Comparison of ENCODE assay signal across 10 cellular contexts in the genomic region with DNA sequence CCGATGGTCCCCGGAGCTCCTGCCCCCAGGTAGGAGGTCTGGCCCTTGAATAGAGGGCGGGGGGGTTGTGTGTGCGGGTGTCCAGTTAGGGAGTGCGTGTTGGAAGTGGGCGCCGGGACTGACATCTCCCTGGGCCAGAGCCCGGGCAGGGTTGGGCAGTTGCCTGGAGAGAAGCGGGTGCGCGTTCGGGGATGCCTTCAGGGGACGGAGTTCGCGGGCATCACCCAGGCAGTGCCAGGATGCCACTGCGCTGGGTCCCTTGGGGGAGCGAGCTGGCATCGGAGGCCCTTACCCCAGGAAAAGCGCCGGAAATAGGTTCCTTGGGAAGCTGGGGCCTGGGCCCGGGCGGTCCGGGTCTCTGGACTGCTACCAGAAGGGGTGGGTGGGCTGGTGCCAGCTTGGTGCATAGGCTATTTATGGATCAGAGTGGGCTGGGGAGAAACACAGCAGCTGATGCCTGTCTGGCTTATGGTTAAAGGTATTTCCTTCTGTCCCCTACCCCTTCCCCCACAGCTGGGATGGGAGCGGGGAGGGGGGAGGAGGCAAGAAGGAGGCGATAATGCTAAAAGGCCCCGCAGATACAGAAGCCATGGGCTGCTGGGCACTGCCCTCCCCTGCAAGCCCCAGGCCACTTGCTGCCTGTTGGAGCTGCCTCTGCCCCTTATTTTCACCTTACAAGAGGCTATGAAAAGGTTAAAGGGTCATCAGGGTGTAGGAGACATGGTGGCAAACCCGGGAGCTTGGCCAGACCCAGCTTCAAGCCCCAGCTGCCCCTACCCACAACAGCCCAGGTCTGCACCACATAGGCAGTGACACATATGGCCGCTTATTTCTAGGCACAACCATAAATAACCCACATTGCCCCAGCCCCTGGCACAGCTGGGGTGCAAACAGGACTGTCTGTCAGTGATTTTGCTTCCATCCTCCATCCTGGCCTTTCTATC. TPM values are rescaled to one million over a fixed set of nuclear protein-coding genes. Genes with fewer than 3 reads are reported as not detected.
A peak's percentile ranks its signal among the peaks of the same experiment; 100 is the strongest.
DNase-seq lines count a peak whose midpoint lies in the region; ATAC-seq, FAIRE-seq and TF ChIP-seq lines count a peak whose summit lies in the region.
"Had no signal": no experiment of that assay in that cellular context is flagged by ENCODE, and none has a peak within 500 bp of the region (broad histone marks: within the 10 kb centered on the region; RNA-seq: fewer than 3 reads in every experiment).

No MANE protein-coding gene starts in this region.

- no peak for ATAC-seq in activated naive CD8-positive, alpha-beta T cell treated with anti-CD3 and anti-CD28 coated beads, Interleukin-2, amount 50 U/mL, for 24 hours
- no peak for ATAC-seq in HG03095 (IDR thresholded peaks at IDR 0.05; ENCODE audit: unreplicated experiment)

- peaks cover 6% of the 10 kb centered on the region for H3K4me1 Mint-ChIP-seq in activated naive CD8-positive, alpha-beta T cell (ENCODE audit: low read depth)
- H3K4me1 Mint-ChIP-seq in activated naive CD8-positive, alpha-beta T cell treated with anti-CD3 and anti-CD28 coated beads, Interleukin-2, amount 50 U/mL, for 24 hours = peaks cover 8% of the 10 kb centered on the region
- H3K4me1 Mint-ChIP-seq in type B pancreatic cell (ENCODE audit: unreplicated experiment) = peaks cover 13% of the 10 kb centered on the region

- peak overlapping the region; percentile 28 for H3K4me3 ChIP-seq in bronchial epithelial cell (ENCODE audit: low read depth, low read length)
- peak overlapping the region; percentile 30 for H3K4me3 ChIP-seq in mesodermal cell (ENCODE audit: extremely low read depth, insufficient read depth, low read length, poor library complexity, severe bottlenecking)

- no peaks in the 10 kb centered on the region for H3K36me3 Mint-ChIP-seq in activated naive CD8-positive, alpha-beta T cell
- H3K36me3 Mint-ChIP-seq in activated naive CD8-positive, alpha-beta T cell treated with anti-CD3 and anti-CD28 coated beads, Interleukin-2, amount 50 U/mL, for 24 hours (ENCODE audit: low read depth) = no peaks in the 10 kb centered on the region
- no peaks in the 10 kb centered on the region for H3K36me3 Mint-ChIP-seq in type B pancreatic cell

- TF ChIP-seq CTCF in bronchial epithelial cell (IDR thresholded peaks at IDR 0.05; ENCODE audit: insufficient read depth, low read length, severe bottlenecking) (no peak), type B pancreatic cell (conservative IDR thresholded peaks at IDR 0.05) (no peak)

- H3K4me3 Mint-ChIP-seq in activated naive CD8-positive, alpha-beta T cell = peak overlapping the region; percentile 52
- H3K4me3 Mint-ChIP-seq in activated naive CD8-positive, alpha-beta T cell treated with anti-CD3 and anti-CD28 coated beads, Interleukin-2, amount 50 U/mL, for 24 hours = no peak overlapping the region
- peak overlapping the region; percentile 83 for H3K4me3 Mint-ChIP-seq in type B pancreatic cell

- H3K27me3 Mint-ChIP-seq in activated naive CD8-positive, alpha-beta T cell = peaks cover 18% of the 10 kb centered on the region
- peaks cover 20% of the 10 kb centered on the region for H3K27me3 Mint-ChIP-seq in activated naive CD8-positive, alpha-beta T cell treated with anti-CD3 and anti-CD28 coated beads, Interleukin-2, amount 50 U/mL, for 24 hours
- H3K27me3 Mint-ChIP-seq in type B pancreatic cell = peaks cover 14% of the 10 kb centered on the region

- 37 to 48% methylated on average over 19 to 21 of the region's 28 CpGs for WGBS in mesodermal cell (ENCODE audit: insufficient coverage in 2 of 2), 2 experiments

- no peak for FAIRE-seq in bronchial epithelial cell (lab: Jason Lieb, UNC)

- H3K27ac ChIP-seq in mesodermal cell (ENCODE audit: low read depth, low read length, severe bottlenecking) = no peak overlapping the region

- DNase-seq in activated naive CD8-positive, alpha-beta T cell treated with anti-CD3 and anti-CD28 coated beads, Interleukin-2, amount 50 U/mL, for 24 hours = no peak
- DNase-seq in bronchial epithelial cell (ENCODE audit: low read depth) (no peak), type B pancreatic cell (ENCODE audit: extremely low spot score, unreplicated experiment) (no peak), cortex of kidney (lab: John Stamatoyannopoulos, UW) (no peak)
- DNase-seq in activated CD4-positive, alpha-beta T cell treated with anti-CD3 and anti-CD28 coated beads, Interleukin-2, amount 50 U/mL, for 1 hour = no peak
- DNase-seq: activated CD4-positive, CD25-positive, alpha-beta regulatory T cell treated with anti-CD3 and anti-CD28 coated beads, Interleukin-2, amount 50 U/mL, for 72 hours had no signal

- H3K9me3 ChIP-seq in mesodermal cell (ENCODE audit: control insufficient read depth, low read length) = no peaks in the 10 kb centered on the region

- H3K27me3 ChIP-seq in bronchial epithelial cell (ENCODE audit: control insufficient read depth, insufficient read depth, low read length) = peaks cover 2% of the 10 kb centered on the region

- H3K4me1 ChIP-seq in mesodermal cell (ENCODE audit: control insufficient read depth, insufficient read depth, low read length, poor library complexity, severe bottlenecking) = peaks cover 7% of the 10 kb centered on the region

- no peak overlapping the region for H3K27ac Mint-ChIP-seq in activated naive CD8-positive, alpha-beta T cell
- no peak overlapping the region for H3K27ac Mint-ChIP-seq in activated naive CD8-positive, alpha-beta T cell treated with anti-CD3 and anti-CD28 coated beads, Interleukin-2, amount 50 U/mL, for 24 hours
- H3K27ac Mint-ChIP-seq in type B pancreatic cell = peak overlapping the region; percentile 17
- H3K27ac Mint-ChIP-seq: dendritic cell treated with granulocyte-macrophage colony-stimulating factor and Interleukin-4, amounts not matched to agents 40 ng/mL and 50 ng/mL, for 4 days had no signal

- H3K9me3 Mint-ChIP-seq in activated naive CD8-positive, alpha-beta T cell (ENCODE audit: low read depth) = no peaks in the 10 kb centered on the region
- no peaks in the 10 kb centered on the region for H3K9me3 Mint-ChIP-seq in activated naive CD8-positive, alpha-beta T cell treated with anti-CD3 and anti-CD28 coated beads, Interleukin-2, amount 50 U/mL, for 24 hours
- H3K9me3 Mint-ChIP-seq in type B pancreatic cell = no peaks in the 10 kb centered on the region
- H3K9me3 Mint-ChIP-seq: dendritic cell treated with granulocyte-macrophage colony-stimulating factor and Interleukin-4, amounts not matched to agents 40 ng/mL and 50 ng/mL, for 4 days had no signal

- H3K36me3 ChIP-seq in bronchial epithelial cell (ENCODE audit: control insufficient read depth, insufficient read depth, low read length) = no peaks in the 10 kb centered on the region
- no peaks in the 10 kb centered on the region for H3K36me3 ChIP-seq in mesodermal cell (ENCODE audit: control insufficient read depth, insufficient read depth, low read length)

RNA-seq across cellular contexts. Expression of a gene that starts 0.6 kb away (rescaled TPM):
- total RNA-seq in bronchial epithelial cell = not detected in 2 replicates
- polyA plus RNA-seq in mesodermal cell (2013, experiment 1 of 2) = 0.44 TPM
- 0.46 TPM for polyA plus RNA-seq in mesodermal cell (2013, experiment 2 of 2)
- total RNA-seq in type B pancreatic cell (ENCODE audit: low replicate concordance) = 3.4 and 12.5 TPM in 2 replicates

RNA-seq across cellular contexts. Expression of a gene that starts 40.6 kb away (rescaled TPM):
- total RNA-seq in bronchial epithelial cell (2,015 and 3,887 TPM in 2 replicates), type B pancreatic cell (ENCODE audit: low replicate concordance) (1,583 and 1,590 TPM in 2 replicates)
- 2,391 TPM for polyA plus RNA-seq in mesodermal cell (2013, experiment 1 of 2)
- polyA plus RNA-seq in mesodermal cell (2013, experiment 2 of 2) = 2,211 TPM
